In the genomic region with DNA sequence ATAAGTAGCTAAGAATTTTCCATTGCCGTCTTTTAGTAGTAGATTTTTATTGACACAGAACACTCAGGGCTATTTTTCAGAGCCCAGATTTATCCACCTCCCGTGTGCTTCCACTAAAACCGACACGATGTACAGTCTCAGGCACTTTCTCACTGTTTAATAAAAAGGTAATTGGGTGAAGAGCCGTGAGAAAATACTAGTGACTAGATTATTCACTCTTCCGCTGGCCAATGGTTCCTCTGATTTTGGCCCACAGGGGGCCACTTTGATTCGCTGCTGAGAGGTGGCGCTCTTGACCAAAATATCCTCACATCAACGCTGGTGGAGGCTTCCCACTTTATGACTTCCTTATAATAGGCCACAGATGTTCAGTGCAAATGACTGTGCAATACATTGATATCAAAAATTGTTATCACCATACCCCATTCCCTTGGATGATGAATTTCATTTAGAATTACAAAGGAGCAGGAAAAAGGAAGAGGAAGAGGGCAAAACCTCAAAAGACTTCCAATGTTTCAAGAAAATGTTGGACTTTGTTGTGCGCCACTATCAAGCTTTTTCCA, we compare ENCODE assay signal across 8 cellular contexts. TPM values are rescaled to one million over a fixed set of nuclear protein-coding genes. Genes with fewer than 3 reads are reported as not detected.
A peak's percentile ranks its signal among the peaks of the same experiment; 100 is the strongest.
DNase-seq lines count a peak whose midpoint lies in the region; ATAC-seq, FAIRE-seq and TF ChIP-seq lines count a peak whose summit lies in the region.

No MANE protein-coding gene starts in this region.

- intact Hi-C loops in mucosa of descending colon (cut with DNase I, micrococcal nuclease), result loop anchor here (5.0 kb wide), 1 partner anchor 453 kb away; no protein-coding TSS in a partner anchor

- H3K4me1 ChIP-seq in mucosa of descending colon (ENCODE audit: low read depth), result no peaks in the 10 kb centered on the region

- no peaks in the 10 kb centered on the region for H3K9me3 ChIP-seq in mucosa of descending colon

- no peak for DNase-seq in D721Med (ENCODE audit: insufficient read length, low spot score)
- DNase-seq in GM19238 (ENCODE audit: insufficient read length, low spot score), result peak; percentile 19
- DNase-seq in NCI-H2227 (lab: John Stamatoyannopoulos, UW; ENCODE audit: unreplicated experiment), result peak; percentile 72
- peak; percentile 51 for DNase-seq in activated CD4-positive, alpha-beta T cell treated with anti-CD3 and anti-CD28 coated beads for 48 hours
- DNase-seq in erythroblast (lab: John Stamatoyannopoulos, UW), result peak; percentile 65 to 77
- peak in 2 of 3 donors; percentile 65 to 70 for DNase-seq in mucosa of descending colon
- DNase-seq in urothelium cell line (ENCODE audit: low spot score), result peak; percentile 54

- H3K36me3 ChIP-seq in mucosa of descending colon (ENCODE audit: low read depth), result no peaks in the 10 kb centered on the region

- TF ChIP-seq POLR2A in erythroblast (IDR thresholded peaks at IDR 0.05; ENCODE audit: low read length), result no peak

- H3K4me3 ChIP-seq in mucosa of descending colon, result no peak overlapping the region

- TF ChIP-seq CTCF in D721Med (IDR thresholded peaks at IDR 0.05; ENCODE audit: insufficient read depth, missing control alignments), result peak; percentile 95
- peak; percentile 44 for TF ChIP-seq CTCF in mucosa of descending colon (IDR thresholded peaks at IDR 0.05)

- ATAC-seq in HG03103 (IDR thresholded peaks at IDR 0.05; ENCODE audit: low read depth, unreplicated experiment), result peak; percentile 88
- ATAC-seq in mucosa of descending colon, result peak; percentile 92

- FAIRE-seq in D721Med (lab: Jason Lieb, UNC) (peak; percentile 75), urothelium cell line (lab: Jason Lieb, UNC) (no peak)

RNA-seq across cellular contexts. Expression of a gene that starts 12.3 kb away (rescaled TPM):
- total RNA-seq in mucosa of descending colon, result 10 to 100 TPM; 39.9 to 64.2 (median 56.7) TPM
